Comparison of ENCODE assay signal across 8 cellular contexts in genomic region chr12:93466625-93467350, GRCh38. TPM values are rescaled to one million over a fixed set of nuclear protein-coding genes. Genes with fewer than 3 reads are reported as not detected.
DNase-seq lines count a peak whose midpoint lies in the region; ATAC-seq and TF ChIP-seq lines count a peak whose summit lies in the region.

No MANE protein-coding gene starts in this region.

- peak overlapping the region; percentile 95 for H3K4me3 ChIP-seq in CD8-positive, alpha-beta T cell (ENCODE audit: low read depth, low read length)
- H3K4me3 ChIP-seq in HUES6 (ENCODE audit: low read depth, low read length) (peak overlapping the region; percentile 98), prostate gland (peak overlapping the region in 1 of 2 donors; percentile 69)

- CTCF ChIA-PET in CD8-positive, alpha-beta T cell (lab: Charles Lee) = interaction anchor here (1.5 to 2.0 kb wide), 4 partner anchors 8 to 47 kb away, joined by 3 to 8 read pairs (median 6); no protein-coding TSS in a partner anchor

- no peaks in the 10 kb centered on the region for H3K27me3 ChIP-seq in CD8-positive, alpha-beta T cell (ENCODE audit: insufficient read depth, low read length)
- no peaks in the 10 kb centered on the region for H3K27me3 ChIP-seq in HUES6 (ENCODE audit: control insufficient read depth, insufficient read depth, low read length)
- H3K27me3 ChIP-seq in prostate gland (replicated peaks; ENCODE audit: insufficient read depth) = no peaks in the 10 kb centered on the region

- peaks cover 18% of the 10 kb centered on the region for H3K36me3 Mint-ChIP-seq in CD8-positive, alpha-beta T cell
- peaks cover 6% of the 10 kb centered on the region for H3K36me3 Mint-ChIP-seq in chondrocyte (ENCODE audit: low read depth)
- peaks cover 16% of the 10 kb centered on the region for H3K36me3 Mint-ChIP-seq in nephron (ENCODE audit: low read depth)

- no peak for DNase-seq in CD8-positive, alpha-beta T cell
- DNase-seq in chondrocyte (ENCODE audit: low spot score) = no peak
- no peak for DNase-seq in KBM-7
- no peak for DNase-seq in prostate gland (ENCODE audit: low spot score)
- DNase-seq in DMS 273 (lab: John Stamatoyannopoulos, UW; ENCODE audit: unreplicated experiment) = no peak

- WGBS in prostate gland = 90% methylated on average over 9 of the region's 9 CpGs

- H3K9me3 Mint-ChIP-seq in CD8-positive, alpha-beta T cell = no peaks in the 10 kb centered on the region
- H3K9me3 Mint-ChIP-seq in chondrocyte (ENCODE audit: low read depth) = no peaks in the 10 kb centered on the region
- H3K9me3 Mint-ChIP-seq in nephron = no peaks in the 10 kb centered on the region

- in situ Hi-C loops in KBM-7 (cut with MboI; ENCODE audit: low pct_unique_long_range_greater_than_20kb, low sequenced_read_pairs) = no loop called here

- POLR2A ChIA-PET in CD8-positive, alpha-beta T cell (lab: Charles Lee) = interaction anchor here (0.6 to 1.1 kb wide), 4 partner anchors 12 to 103 kb away, joined by 3 to 4 read pairs (median 4); no protein-coding TSS in a partner anchor

- H3K4me1 ChIP-seq in CD8-positive, alpha-beta T cell (ENCODE audit: insufficient read depth, low read length) = peaks cover 15% of the 10 kb centered on the region
- H3K4me1 ChIP-seq in HUES6 (ENCODE audit: control insufficient read depth, insufficient read depth, low read length) (peaks cover 5% of the 10 kb centered on the region; the same call in 1 of the 2 replicates), prostate gland (replicated peaks) (peaks cover 10% of the 10 kb centered on the region)

- no peaks in the 10 kb centered on the region for H3K27me3 Mint-ChIP-seq in CD8-positive, alpha-beta T cell (ENCODE audit: low read depth)
- H3K27me3 Mint-ChIP-seq in chondrocyte (ENCODE audit: low read depth) (no peaks in the 10 kb centered on the region), nephron (ENCODE audit: low read depth) (no peaks in the 10 kb centered on the region)

- intact Hi-C loops in CD8-positive, alpha-beta T cell (cut with DNase I, micrococcal nuclease) = loop anchor here (1.0 to 5.0 kb wide), 12 partner anchors 24 to 1606 kb away; partner anchors contain the start of genes CRADD (in 2 of the 2), EEA1 (in 1 of the 2), NR2C1 (in 1 of the 2) and NUDT4 (in 1 of the 2)
- intact Hi-C loops in prostate gland (cut with DNase I) = no loop called here

- no peak for TF ChIP-seq POLR2A in prostate gland (IDR thresholded peaks at IDR 0.05)

- peak overlapping the region; percentile 88 for H3K27ac ChIP-seq in CD8-positive, alpha-beta T cell (ENCODE audit: low read depth, low read length)
- H3K27ac ChIP-seq in HUES6 (ENCODE audit: low read depth, low read length) = no peak overlapping the region
- peak overlapping the region in 1 of 2 donors; percentile 93 for H3K27ac ChIP-seq in prostate gland

- H3K36me3 ChIP-seq in CD8-positive, alpha-beta T cell (ENCODE audit: insufficient read depth, low read length) = no peaks in the 10 kb centered on the region
- H3K36me3 ChIP-seq in HUES6 (ENCODE audit: control insufficient read depth, insufficient read depth, low read length) (peaks cover 29% of the 10 kb centered on the region), prostate gland (no peaks in the 10 kb centered on the region)

- TF ChIP-seq CTCF in CD8-positive, alpha-beta T cell (IDR thresholded peaks at IDR 0.05) = no peak
- TF ChIP-seq CTCF in chondrocyte (IDR thresholded peaks at IDR 0.05) (no peak), nephron (IDR thresholded peaks at IDR 0.05; ENCODE audit: unreplicated experiment in 3 of 3) (no peak), prostate gland (IDR thresholded peaks at IDR 0.05) (no peak)

- H3K27ac Mint-ChIP-seq in CD8-positive, alpha-beta T cell = peak overlapping the region; percentile 95
- no peak overlapping the region for H3K27ac Mint-ChIP-seq in chondrocyte (ENCODE audit: unreplicated experiment)
- H3K27ac Mint-ChIP-seq in nephron = peak overlapping the region; percentile 76 to 94 (median 92)

- no peak for ATAC-seq in CD8-positive, alpha-beta T cell
- ATAC-seq in HG02571 (IDR thresholded peaks at IDR 0.05; ENCODE audit: unreplicated experiment) = no peak

- H3K9ac ChIP-seq in HUES6 (ENCODE audit: low read length) = peak overlapping the region; percentile 98

- H3K4me3 Mint-ChIP-seq in CD8-positive, alpha-beta T cell = peak overlapping the region; percentile 93
- H3K4me3 Mint-ChIP-seq in chondrocyte (ENCODE audit: unreplicated experiment) (peak overlapping the region; percentile 84), nephron (peak overlapping the region; percentile 83 to 97 (median 94))

- H3K4me1 Mint-ChIP-seq in CD8-positive, alpha-beta T cell (ENCODE audit: low read depth) = peaks cover 34% of the 10 kb centered on the region
- H3K4me1 Mint-ChIP-seq in chondrocyte (ENCODE audit: low read depth) = peaks cover 28% of the 10 kb centered on the region
- H3K4me1 Mint-ChIP-seq in nephron = peaks cover 30% of the 10 kb centered on the region

- no peaks in the 10 kb centered on the region for H3K9me3 ChIP-seq in CD8-positive, alpha-beta T cell (ENCODE audit: low read length)
- H3K9me3 ChIP-seq in HUES6 (ENCODE audit: control insufficient read depth, insufficient read depth, low read depth, low read length) = no peaks in the 10 kb centered on the region
- H3K9me3 ChIP-seq in prostate gland = no peaks in the 10 kb centered on the region

RNA-seq across cellular contexts. Expression of gene MRPL42, which starts 0.5 kb away (rescaled TPM):
- total RNA-seq in CD8-positive, alpha-beta T cell = 10 to 100 TPM; 31.6 to 33.2 TPM
- total RNA-seq in chondrocyte (41.4 to 44.4 TPM (median 42.0 TPM) in 3 replicates), prostate gland (10 to 100 TPM; 39.8 to 64.9 TPM)

RNA-seq across cellular contexts. Expression of gene UBE2N, which starts 25.0 kb away (rescaled TPM):
- 10 to 100 TPM; 89.5 to 93.6 TPM for total RNA-seq in CD8-positive, alpha-beta T cell
- total RNA-seq in chondrocyte (70.0 to 88.1 TPM (median 72.1 TPM) in 3 replicates), prostate gland (10 to 100 TPM; 49.0 to 71.5 TPM)
